ENCODE assay signal across 1 cellular context in the genomic region with DNA sequence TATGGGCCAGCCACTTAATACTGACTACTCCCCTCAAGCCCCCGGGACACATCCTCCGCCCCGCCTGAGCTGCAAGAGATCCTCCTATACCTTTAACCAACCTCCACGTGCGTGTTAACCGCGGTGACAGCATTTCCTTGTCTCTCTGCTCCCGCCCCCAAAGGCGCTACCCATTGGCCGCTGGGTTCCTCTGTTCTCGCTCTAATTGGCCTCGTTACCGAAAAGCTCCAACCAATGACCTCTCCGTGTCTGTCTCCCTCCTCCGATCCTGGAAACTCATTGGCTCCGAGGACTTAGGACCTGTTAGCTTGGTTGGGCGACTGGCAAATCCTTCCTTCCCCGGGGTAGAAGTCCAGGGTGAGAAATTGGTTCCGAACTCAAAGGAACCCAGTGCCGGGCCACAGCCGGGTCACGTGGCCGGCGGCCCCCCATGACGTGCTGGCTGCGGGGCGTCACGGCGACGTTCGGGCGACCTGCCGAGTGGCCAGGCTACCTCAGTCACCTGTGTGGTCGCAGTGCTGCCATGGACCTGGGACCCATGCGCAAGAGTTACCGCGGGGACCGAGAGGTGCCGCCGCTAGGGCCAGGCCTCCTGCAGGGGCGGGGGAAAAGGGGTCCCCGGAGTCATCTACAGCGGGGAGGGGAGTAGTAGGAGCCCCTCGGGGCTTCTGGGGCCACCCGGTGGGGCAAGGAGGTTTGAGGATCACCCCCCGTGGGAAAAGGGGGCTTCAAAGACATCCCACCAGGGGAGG.
TF ChIP-seq lines count a peak whose summit lies in the region.

A gene (plus strand): TSS at position 326 of the 752 bp plus-strand sequence. CDS start 105 bp downstream, at position 431.

TF ChIP-seq in HepG2, 621 proteins besides CTCF, POLR2A, EP300 and RAD21 (continued from another document and continues in another):
- TF ChIP-seq, protein P1, sequence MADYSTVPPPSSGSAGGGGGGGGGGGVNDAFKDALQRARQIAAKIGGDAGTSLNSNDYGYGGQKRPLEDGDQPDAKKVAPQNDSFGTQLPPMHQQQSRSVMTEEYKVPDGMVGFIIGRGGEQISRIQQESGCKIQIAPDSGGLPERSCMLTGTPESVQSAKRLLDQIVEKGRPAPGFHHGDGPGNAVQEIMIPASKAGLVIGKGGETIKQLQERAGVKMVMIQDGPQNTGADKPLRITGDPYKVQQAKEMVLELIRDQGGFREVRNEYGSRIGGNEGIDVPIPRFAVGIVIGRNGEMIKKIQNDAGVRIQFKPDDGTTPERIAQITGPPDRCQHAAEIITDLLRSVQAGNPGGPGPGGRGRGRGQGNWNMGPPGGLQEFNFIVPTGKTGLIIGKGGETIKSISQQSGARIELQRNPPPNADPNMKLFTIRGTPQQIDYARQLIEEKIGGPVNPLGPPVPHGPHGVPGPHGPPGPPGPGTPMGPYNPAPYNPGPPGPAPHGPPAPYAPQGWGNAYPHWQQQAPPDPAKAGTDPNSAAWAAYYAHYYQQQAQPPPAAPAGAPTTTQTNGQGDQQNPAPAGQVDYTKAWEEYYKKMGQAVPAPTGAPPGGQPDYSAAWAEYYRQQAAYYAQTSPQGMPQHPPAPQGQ (CRISPR knock-in tag; IDR thresholded peaks at IDR 0.05; ENCODE audit: borderline replicate concordance) = 0 out of 2 replicates have a peak, but pooled peaks have one; percentile 39
- TF ChIP-seq MYC (CRISPR knock-in tag; IDR thresholded peaks at IDR 0.05; ENCODE audit: borderline replicate concordance) = peak; percentile 96
- TF ChIP-seq, protein P2, sequence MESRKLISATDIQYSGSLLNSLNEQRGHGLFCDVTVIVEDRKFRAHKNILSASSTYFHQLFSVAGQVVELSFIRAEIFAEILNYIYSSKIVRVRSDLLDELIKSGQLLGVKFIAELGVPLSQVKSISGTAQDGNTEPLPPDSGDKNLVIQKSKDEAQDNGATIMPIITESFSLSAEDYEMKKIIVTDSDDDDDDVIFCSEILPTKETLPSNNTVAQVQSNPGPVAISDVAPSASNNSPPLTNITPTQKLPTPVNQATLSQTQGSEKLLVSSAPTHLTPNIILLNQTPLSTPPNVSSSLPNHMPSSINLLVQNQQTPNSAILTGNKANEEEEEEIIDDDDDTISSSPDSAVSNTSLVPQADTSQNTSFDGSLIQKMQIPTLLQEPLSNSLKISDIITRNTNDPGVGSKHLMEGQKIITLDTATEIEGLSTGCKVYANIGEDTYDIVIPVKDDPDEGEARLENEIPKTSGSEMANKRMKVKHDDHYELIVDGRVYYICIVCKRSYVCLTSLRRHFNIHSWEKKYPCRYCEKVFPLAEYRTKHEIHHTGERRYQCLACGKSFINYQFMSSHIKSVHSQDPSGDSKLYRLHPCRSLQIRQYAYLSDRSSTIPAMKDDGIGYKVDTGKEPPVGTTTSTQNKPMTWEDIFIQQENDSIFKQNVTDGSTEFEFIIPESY (CRISPR knock-in tag; IDR thresholded peaks at IDR 0.05) = peak; percentile 4; the same call in 1 of the 2 replicates
- TF ChIP-seq, protein P3, sequence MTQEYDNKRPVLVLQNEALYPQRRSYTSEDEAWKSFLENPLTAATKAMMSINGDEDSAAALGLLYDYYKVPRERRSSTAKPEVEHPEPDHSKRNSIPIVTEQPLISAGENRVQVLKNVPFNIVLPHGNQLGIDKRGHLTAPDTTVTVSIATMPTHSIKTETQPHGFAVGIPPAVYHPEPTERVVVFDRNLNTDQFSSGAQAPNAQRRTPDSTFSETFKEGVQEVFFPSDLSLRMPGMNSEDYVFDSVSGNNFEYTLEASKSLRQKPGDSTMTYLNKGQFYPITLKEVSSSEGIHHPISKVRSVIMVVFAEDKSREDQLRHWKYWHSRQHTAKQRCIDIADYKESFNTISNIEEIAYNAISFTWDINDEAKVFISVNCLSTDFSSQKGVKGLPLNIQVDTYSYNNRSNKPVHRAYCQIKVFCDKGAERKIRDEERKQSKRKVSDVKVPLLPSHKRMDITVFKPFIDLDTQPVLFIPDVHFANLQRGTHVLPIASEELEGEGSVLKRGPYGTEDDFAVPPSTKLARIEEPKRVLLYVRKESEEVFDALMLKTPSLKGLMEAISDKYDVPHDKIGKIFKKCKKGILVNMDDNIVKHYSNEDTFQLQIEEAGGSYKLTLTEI (CRISPR knock-in tag; conservative IDR thresholded peaks at IDR 0.05) = no peak
- peak; percentile 99 for TF ChIP-seq ELF4 (CRISPR knock-in tag; IDR thresholded peaks at IDR 0.05; ENCODE audit: borderline replicate concordance)
- no peak; the same call in 1 of the 2 replicates for TF ChIP-seq HCFC1 (IDR thresholded peaks at IDR 0.05; ENCODE audit: low read depth, low read length)
- peak; percentile 82; the same call in 1 of the 2 replicates for TF ChIP-seq ZNF451 (CRISPR knock-in tag; IDR thresholded peaks at IDR 0.05)
- TF ChIP-seq ESRRA (CRISPR knock-in tag; IDR thresholded peaks at IDR 0.05; ENCODE audit: low read depth) = peak; percentile 72; the same call in 1 of the 2 replicates
- no peak for TF ChIP-seq SRSF4 (IDR thresholded peaks at IDR 0.05; ENCODE audit: low read depth, low read length, poor library complexity, severe bottlenecking)
- TF ChIP-seq, protein P4, sequence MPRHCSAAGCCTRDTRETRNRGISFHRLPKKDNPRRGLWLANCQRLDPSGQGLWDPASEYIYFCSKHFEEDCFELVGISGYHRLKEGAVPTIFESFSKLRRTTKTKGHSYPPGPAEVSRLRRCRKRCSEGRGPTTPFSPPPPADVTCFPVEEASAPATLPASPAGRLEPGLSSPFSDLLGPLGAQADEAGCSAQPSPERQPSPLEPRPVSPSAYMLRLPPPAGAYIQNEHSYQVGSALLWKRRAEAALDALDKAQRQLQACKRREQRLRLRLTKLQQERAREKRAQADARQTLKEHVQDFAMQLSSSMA (CRISPR knock-in tag; IDR thresholded peaks at IDR 0.05) = no peak
- peak; percentile 83 for TF ChIP-seq RAD51 (IDR thresholded peaks at IDR 0.05; ENCODE audit: borderline replicate concordance)
- TF ChIP-seq ZNF207 (IDR thresholded peaks at IDR 0.05; ENCODE audit: borderline replicate concordance) = no peak
- TF ChIP-seq ZBTB3 (CRISPR knock-in tag; IDR thresholded peaks at IDR 0.05; ENCODE audit: borderline replicate concordance, low read depth) = peak; percentile 39; the same call in 1 of the 2 replicates
- TF ChIP-seq FOXO1 (CRISPR knock-in tag; IDR thresholded peaks at IDR 0.05) = 0 out of 2 replicates have a peak, but pooled peaks have one; percentile 21
- no peak for TF ChIP-seq MIER2 (CRISPR knock-in tag; IDR thresholded peaks at IDR 0.05)
- TF ChIP-seq CEBPG (CRISPR knock-in tag; IDR thresholded peaks at IDR 0.05) = no peak; the same call in 1 of the 2 replicates
- TF ChIP-seq ZNF180 (CRISPR knock-in tag; IDR thresholded peaks at IDR 0.05; ENCODE audit: borderline replicate concordance, low read depth) = peak; percentile 77; the same call in 1 of the 2 replicates
- TF ChIP-seq, protein P5, sequence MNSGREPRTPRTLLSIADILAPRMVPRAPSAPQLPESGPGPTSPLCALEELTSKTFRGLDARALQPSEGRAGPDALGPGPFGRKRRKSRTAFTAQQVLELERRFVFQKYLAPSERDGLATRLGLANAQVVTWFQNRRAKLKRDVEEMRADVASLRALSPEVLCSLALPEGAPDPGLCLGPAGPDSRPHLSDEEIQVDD (CRISPR knock-in tag; IDR thresholded peaks at IDR 0.05; ENCODE audit: borderline replicate concordance) = peak; percentile 83; the same call in 1 of the 2 replicates
- TF ChIP-seq, protein P6, sequence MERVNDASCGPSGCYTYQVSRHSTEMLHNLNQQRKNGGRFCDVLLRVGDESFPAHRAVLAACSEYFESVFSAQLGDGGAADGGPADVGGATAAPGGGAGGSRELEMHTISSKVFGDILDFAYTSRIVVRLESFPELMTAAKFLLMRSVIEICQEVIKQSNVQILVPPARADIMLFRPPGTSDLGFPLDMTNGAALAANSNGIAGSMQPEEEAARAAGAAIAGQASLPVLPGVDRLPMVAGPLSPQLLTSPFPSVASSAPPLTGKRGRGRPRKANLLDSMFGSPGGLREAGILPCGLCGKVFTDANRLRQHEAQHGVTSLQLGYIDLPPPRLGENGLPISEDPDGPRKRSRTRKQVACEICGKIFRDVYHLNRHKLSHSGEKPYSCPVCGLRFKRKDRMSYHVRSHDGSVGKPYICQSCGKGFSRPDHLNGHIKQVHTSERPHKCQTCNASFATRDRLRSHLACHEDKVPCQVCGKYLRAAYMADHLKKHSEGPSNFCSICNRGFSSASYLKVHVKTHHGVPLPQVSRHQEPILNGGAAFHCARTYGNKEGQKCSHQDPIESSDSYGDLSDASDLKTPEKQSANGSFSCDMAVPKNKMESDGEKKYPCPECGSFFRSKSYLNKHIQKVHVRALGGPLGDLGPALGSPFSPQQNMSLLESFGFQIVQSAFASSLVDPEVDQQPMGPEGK (CRISPR knock-in tag; IDR thresholded peaks at IDR 0.05) = peak; percentile 83
- TF ChIP-seq, protein P7, sequence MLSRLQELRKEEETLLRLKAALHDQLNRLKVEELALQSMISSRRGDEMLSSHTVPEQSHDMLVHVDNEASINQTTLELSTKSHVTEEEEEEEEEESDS (CRISPR knock-in tag; IDR thresholded peaks at IDR 0.05; ENCODE audit: borderline replicate concordance) = peak; percentile 92; the same call in 1 of the 2 replicates
- TF ChIP-seq, protein P8, sequence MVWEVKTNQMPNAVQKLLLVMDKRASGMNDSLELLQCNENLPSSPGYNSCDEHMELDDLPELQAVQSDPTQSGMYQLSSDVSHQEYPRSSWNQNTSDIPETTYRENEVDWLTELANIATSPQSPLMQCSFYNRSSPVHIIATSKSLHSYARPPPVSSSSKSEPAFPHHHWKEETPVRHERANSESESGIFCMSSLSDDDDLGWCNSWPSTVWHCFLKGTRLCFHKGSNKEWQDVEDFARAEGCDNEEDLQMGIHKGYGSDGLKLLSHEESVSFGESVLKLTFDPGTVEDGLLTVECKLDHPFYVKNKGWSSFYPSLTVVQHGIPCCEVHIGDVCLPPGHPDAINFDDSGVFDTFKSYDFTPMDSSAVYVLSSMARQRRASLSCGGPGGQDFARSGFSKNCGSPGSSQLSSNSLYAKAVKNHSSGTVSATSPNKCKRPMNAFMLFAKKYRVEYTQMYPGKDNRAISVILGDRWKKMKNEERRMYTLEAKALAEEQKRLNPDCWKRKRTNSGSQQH (CRISPR knock-in tag; IDR thresholded peaks at IDR 0.05; ENCODE audit: low read depth) = peak; percentile 74; the same call in 1 of the 2 replicates
- peak; percentile 91; the same call in 1 of the 2 replicates for TF ChIP-seq FLYWCH1 (CRISPR knock-in tag; IDR thresholded peaks at IDR 0.05)
- TF ChIP-seq ONECUT2 (CRISPR knock-in tag; IDR thresholded peaks at IDR 0.05) = peak; percentile 10; the same call in 1 of the 2 replicates
- peak; percentile 88 for TF ChIP-seq MEIS1 (CRISPR knock-in tag; IDR thresholded peaks at IDR 0.05; ENCODE audit: borderline replicate concordance)
- TF ChIP-seq ZNF766 (CRISPR knock-in tag; IDR thresholded peaks at IDR 0.05; ENCODE audit: borderline replicate concordance) = peak; percentile 99
- TF ChIP-seq ZNF235 (CRISPR knock-in tag; IDR thresholded peaks at IDR 0.05; ENCODE audit: borderline replicate concordance) = peak; percentile 82; the same call in 1 of the 2 replicates
- TF ChIP-seq KMT2A (CRISPR knock-in tag; IDR thresholded peaks at IDR 0.05) = peak; percentile 66
- TF ChIP-seq ZNF24 (IDR thresholded peaks at IDR 0.05) = no peak
- TF ChIP-seq, protein P9, sequence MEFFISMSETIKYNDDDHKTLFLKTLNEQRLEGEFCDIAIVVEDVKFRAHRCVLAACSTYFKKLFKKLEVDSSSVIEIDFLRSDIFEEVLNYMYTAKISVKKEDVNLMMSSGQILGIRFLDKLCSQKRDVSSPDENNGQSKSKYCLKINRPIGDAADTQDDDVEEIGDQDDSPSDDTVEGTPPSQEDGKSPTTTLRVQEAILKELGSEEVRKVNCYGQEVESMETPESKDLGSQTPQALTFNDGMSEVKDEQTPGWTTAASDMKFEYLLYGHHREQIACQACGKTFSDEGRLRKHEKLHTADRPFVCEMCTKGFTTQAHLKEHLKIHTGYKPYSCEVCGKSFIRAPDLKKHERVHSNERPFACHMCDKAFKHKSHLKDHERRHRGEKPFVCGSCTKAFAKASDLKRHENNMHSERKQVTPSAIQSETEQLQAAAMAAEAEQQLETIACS (CRISPR knock-in tag; IDR thresholded peaks at IDR 0.05) = peak; percentile 41; the same call in 1 of the 2 replicates
- TF ChIP-seq ZNF333 (CRISPR knock-in tag; IDR thresholded peaks at IDR 0.05; ENCODE audit: borderline replicate concordance) = peak; percentile 86; the same call in 1 of the 2 replicates
- TF ChIP-seq, protein P10, sequence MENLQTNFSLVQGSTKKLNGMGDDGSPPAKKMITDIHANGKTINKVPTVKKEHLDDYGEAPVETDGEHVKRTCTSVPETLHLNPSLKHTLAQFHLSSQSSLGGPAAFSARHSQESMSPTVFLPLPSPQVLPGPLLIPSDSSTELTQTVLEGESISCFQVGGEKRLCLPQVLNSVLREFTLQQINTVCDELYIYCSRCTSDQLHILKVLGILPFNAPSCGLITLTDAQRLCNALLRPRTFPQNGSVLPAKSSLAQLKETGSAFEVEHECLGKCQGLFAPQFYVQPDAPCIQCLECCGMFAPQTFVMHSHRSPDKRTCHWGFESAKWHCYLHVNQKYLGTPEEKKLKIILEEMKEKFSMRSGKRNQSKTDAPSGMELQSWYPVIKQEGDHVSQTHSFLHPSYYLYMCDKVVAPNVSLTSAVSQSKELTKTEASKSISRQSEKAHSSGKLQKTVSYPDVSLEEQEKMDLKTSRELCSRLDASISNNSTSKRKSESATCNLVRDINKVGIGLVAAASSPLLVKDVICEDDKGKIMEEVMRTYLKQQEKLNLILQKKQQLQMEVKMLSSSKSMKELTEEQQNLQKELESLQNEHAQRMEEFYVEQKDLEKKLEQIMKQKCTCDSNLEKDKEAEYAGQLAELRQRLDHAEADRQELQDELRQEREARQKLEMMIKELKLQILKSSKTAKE (CRISPR knock-in tag; IDR thresholded peaks at IDR 0.05; ENCODE audit: borderline replicate concordance) = 0 out of 2 replicates have a peak, but pooled peaks have one; percentile 53
- TF ChIP-seq NFATC3 (CRISPR knock-in tag; IDR thresholded peaks at IDR 0.05) = peak; percentile 24; the same call in 1 of the 2 replicates
- TF ChIP-seq HOXA7 (CRISPR knock-in tag; IDR thresholded peaks at IDR 0.05) = no peak
- TF ChIP-seq, protein P11, sequence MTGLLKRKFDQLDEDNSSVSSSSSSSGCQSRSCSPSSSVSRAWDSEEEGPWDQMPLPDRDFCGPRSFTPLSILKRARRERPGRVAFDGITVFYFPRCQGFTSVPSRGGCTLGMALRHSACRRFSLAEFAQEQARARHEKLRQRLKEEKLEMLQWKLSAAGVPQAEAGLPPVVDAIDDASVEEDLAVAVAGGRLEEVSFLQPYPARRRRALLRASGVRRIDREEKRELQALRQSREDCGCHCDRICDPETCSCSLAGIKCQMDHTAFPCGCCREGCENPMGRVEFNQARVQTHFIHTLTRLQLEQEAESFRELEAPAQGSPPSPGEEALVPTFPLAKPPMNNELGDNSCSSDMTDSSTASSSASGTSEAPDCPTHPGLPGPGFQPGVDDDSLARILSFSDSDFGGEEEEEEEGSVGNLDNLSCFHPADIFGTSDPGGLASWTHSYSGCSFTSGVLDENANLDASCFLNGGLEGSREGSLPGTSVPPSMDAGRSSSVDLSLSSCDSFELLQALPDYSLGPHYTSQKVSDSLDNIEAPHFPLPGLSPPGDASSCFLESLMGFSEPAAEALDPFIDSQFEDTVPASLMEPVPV (CRISPR knock-in tag; IDR thresholded peaks at IDR 0.05) = peak; percentile 99
- no peak; the same call in 1 of the 2 replicates for TF ChIP-seq STAG1 (CRISPR knock-in tag; IDR thresholded peaks at IDR 0.05)
- TF ChIP-seq ZBTB21 (CRISPR knock-in tag; IDR thresholded peaks at IDR 0.05) = no peak; the same call in 1 of the 2 replicates
- TF ChIP-seq ZSCAN30 (CRISPR knock-in tag; IDR thresholded peaks at IDR 0.05) = peak; percentile 91; the same call in 1 of the 2 replicates
- TF ChIP-seq ZSCAN9 (CRISPR knock-in tag; IDR thresholded peaks at IDR 0.05; ENCODE audit: borderline replicate concordance) = peak; percentile 81
- TF ChIP-seq ZNF614 (CRISPR knock-in tag; IDR thresholded peaks at IDR 0.05; ENCODE audit: borderline replicate concordance) = peak; percentile 76
